7 cellular contexts compared by ENCODE assay signal in genomic region chr9:87337335-87338074, GRCh38.
DNase-seq lines count a peak whose midpoint lies in the region; FAIRE-seq and TF ChIP-seq lines count a peak whose summit lies in the region.

No MANE protein-coding gene starts in this region.

- H3K36me3 ChIP-seq in adipocyte (ENCODE audit: control insufficient read depth, insufficient read depth, low read length, severe bottlenecking) (no peaks in the 10 kb centered on the region), iPS-20b (ENCODE audit: insufficient read depth, low read depth, low read length) (no peaks in the 10 kb centered on the region), smooth muscle cell (ENCODE audit: low read depth) (no peaks in the 10 kb centered on the region)

- H3K79me2 ChIP-seq in smooth muscle cell (ENCODE audit: low read depth), result no peaks in the 10 kb centered on the region

- DNase-seq in HTR-8/SVneo (ENCODE audit: insufficient read length, low spot score), result peak; percentile 24
- peak; percentile 65 for DNase-seq in adipocyte (ENCODE audit: low read depth)
- no peak for DNase-seq in smooth muscle cell (lab: John Stamatoyannopoulos, UW; ENCODE audit: unreplicated experiment)
- DNase-seq in DMS114 treated with DMSO at 0.1 percent for 48 hours (lab: John Stamatoyannopoulos, UW; ENCODE audit: unreplicated experiment), result no peak
- no peak for DNase-seq in stimulated activated CD4-positive, alpha-beta T cell treated with anti-CD3 and anti-CD28 coated beads, Interleukin-12 subunit alpha, Interleukin-12 subunit beta, amount 100 ng/mL, for 4 hours
- DNase-seq in RKO (ENCODE audit: low spot score), result no peak

- FAIRE-seq in HTR-8/SVneo (lab: Jason Lieb, UNC), result no peak

- no peaks in the 10 kb centered on the region for H3F3A ChIP-seq in smooth muscle cell (ENCODE audit: low read depth)

- H3K9me3 ChIP-seq in adipocyte (ENCODE audit: control insufficient read depth, low read length) (no peaks in the 10 kb centered on the region), iPS-20b (ENCODE audit: insufficient read depth, low read depth, low read length) (no peaks in the 10 kb centered on the region), smooth muscle cell (replicated peaks; ENCODE audit: low read depth) (no peaks in the 10 kb centered on the region)

- H3K9ac ChIP-seq in adipocyte (ENCODE audit: low read length) (peak overlapping the region; percentile 69), iPS-20b (ENCODE audit: low read depth, low read length) (peak overlapping the region; percentile 67), smooth muscle cell (ENCODE audit: low read depth) (no peak overlapping the region)

- H3K27ac ChIP-seq in iPS-20b (ENCODE audit: low read length) (no peak overlapping the region), smooth muscle cell (ENCODE audit: low read depth) (no peak overlapping the region)

- TF ChIP-seq CTCF in smooth muscle cell (IDR thresholded peaks at IDR 0.05; ENCODE audit: borderline replicate concordance, insufficient read depth, poor library complexity, severe bottlenecking), result no peak

- no peaks in the 10 kb centered on the region for H4K20me1 ChIP-seq in smooth muscle cell (ENCODE audit: low read depth)

- H3K4me2 ChIP-seq in smooth muscle cell, result peak overlapping the region; percentile 86

- peaks cover 12% of the 10 kb centered on the region for H3K4me1 ChIP-seq in adipocyte (ENCODE audit: control insufficient read depth, insufficient read depth, low read length)
- H3K4me1 ChIP-seq in iPS-20b (ENCODE audit: insufficient read depth, low read length), result peaks cover 20% of the 10 kb centered on the region
- H3K4me1 ChIP-seq in smooth muscle cell (ENCODE audit: low read depth), result no peaks in the 10 kb centered on the region

- peak overlapping the region; percentile 57 for H2AFZ ChIP-seq in smooth muscle cell (ENCODE audit: low read depth)

- H3K4me3 ChIP-seq in adipocyte (ENCODE audit: low read length) (peak overlapping the region; percentile 76), iPS-20b (ENCODE audit: low read length) (peak overlapping the region; percentile 73), smooth muscle cell (peak overlapping the region; percentile 50)

- WGBS in smooth muscle cell (ENCODE audit: low lambda C conversion rate), result 2% methylated on average over 13 of the region's 13 CpGs

- H3K27me3 ChIP-seq in adipocyte (replicated peaks; ENCODE audit: control insufficient read depth, insufficient read depth, low read length) (no peaks in the 10 kb centered on the region), iPS-20b (ENCODE audit: insufficient read depth, low read length) (peaks cover 5% of the 10 kb centered on the region; the same call in 1 of the 2 replicates), smooth muscle cell (ENCODE audit: low read depth) (no peaks in the 10 kb centered on the region)

Comparison
In these comparisons a context has a peak if more than half of its experiments do, and no peak if none do; other contexts are left out.
1. DNase-seq: peak in HTR-8/SVneo (single experiment) and adipocyte (single experiment); none in smooth muscle cell (single experiment), DMS114 treated with DMSO at 0.1 percent for 48 hours (single experiment), stimulated activated CD4-positive, alpha-beta T cell treated with anti-CD3 and anti-CD28 coated beads, Interleukin-12 subunit alpha, Interleukin-12 subunit beta, amount 100 ng/mL, for 4 hours (single experiment) and RKO (single experiment).
2. Peak in every context shown above with its lines, with median percentiles within 50 percentile points of each other: H3K4me3 ChIP-seq.